ENCODE assay signal across 21 cellular contexts in genomic region chr3:19221081-19221480, GRCh38.
"Had no signal": no experiment of that assay in that cellular context is flagged by ENCODE, and none has a peak within 500 bp of the region (broad histone marks: within the 10 kb centered on the region; RNA-seq: fewer than 3 reads in every experiment).

No MANE protein-coding gene starts in this region.

- H3K27me3 Mint-ChIP-seq: activated naive CD4-positive, alpha-beta T cell treated with anti-CD3 and anti-CD28 coated beads, Interleukin-2, amount 50 U/mL, for 24 hours; naive thymus-derived CD8-positive, alpha-beta T cell; stimulated activated naive CD8-positive, alpha-beta T cell treated with anti-CD3 and anti-CD28 coated beads, Interleukin-15, amount 100 ng/mL, for 72 hours had no signal

- FAIRE-seq: endothelial cell of umbilical vein had no signal

- H3K4me1 Mint-ChIP-seq: activated naive CD4-positive, alpha-beta T cell treated with anti-CD3 and anti-CD28 coated beads, Interleukin-2, amount 50 U/mL, for 24 hours; naive thymus-derived CD8-positive, alpha-beta T cell; stimulated activated naive CD8-positive, alpha-beta T cell treated with anti-CD3 and anti-CD28 coated beads, Interleukin-15, amount 100 ng/mL, for 72 hours had no signal

- H3K27ac Mint-ChIP-seq: activated naive CD4-positive, alpha-beta T cell treated with anti-CD3 and anti-CD28 coated beads, Interleukin-2, amount 50 U/mL, for 24 hours; naive thymus-derived CD8-positive, alpha-beta T cell; stimulated activated naive CD8-positive, alpha-beta T cell treated with anti-CD3 and anti-CD28 coated beads, Interleukin-15, amount 100 ng/mL, for 72 hours had no signal

- H3K4me1 ChIP-seq: ascending aorta, transverse colon had no signal

- H3K4me3 ChIP-seq: ascending aorta, ovary, skin epidermis, suprapubic skin, transverse colon had no signal

- H3K27me3 ChIP-seq: ascending aorta, ovary, suprapubic skin, transverse colon had no signal

- H3K36me3 ChIP-seq: ascending aorta, ovary, suprapubic skin, transverse colon had no signal

- H3K4me3 Mint-ChIP-seq: activated naive CD4-positive, alpha-beta T cell treated with anti-CD3 and anti-CD28 coated beads, Interleukin-2, amount 50 U/mL, for 24 hours; naive thymus-derived CD8-positive, alpha-beta T cell; stimulated activated naive CD8-positive, alpha-beta T cell treated with anti-CD3 and anti-CD28 coated beads, Interleukin-15, amount 100 ng/mL, for 72 hours had no signal

- H3K36me3 Mint-ChIP-seq: activated naive CD4-positive, alpha-beta T cell treated with anti-CD3 and anti-CD28 coated beads, Interleukin-2, amount 50 U/mL, for 24 hours; naive thymus-derived CD8-positive, alpha-beta T cell had no signal

- DNase-seq: activated CD4-positive, alpha-beta T cell treated with anti-CD3 and anti-CD28 coated beads for 1 hour; activated CD8-positive, alpha-beta memory T cell treated with anti-CD3 and anti-CD28 coated beads for 24 hours; activated CD8-positive, alpha-beta memory T cell treated with anti-CD3 and anti-CD28 coated beads, Interleukin-2, amount 50 U/mL, for 48 hours; activated gamma-delta T cell; effector CD4-positive, alpha-beta T cell; foreskin fibroblast; glutamatergic neuron; hypothalamus; kidney glomerular epithelial cell; naive thymus-derived CD8-positive, alpha-beta T cell; ovary; stimulated activated CD4-positive, alpha-beta T cell treated with anti-CD3 and anti-CD28 coated beads, Interleukin-4, amount 100 ng/mL, for 1 hour; stimulated activated naive CD8-positive, alpha-beta T cell treated with anti-CD3 and anti-CD28 coated beads, Interleukin-15, amount 100 ng/mL, for 72 hours; T-helper 2 cell; transverse colon had no signal

- H3K9me3 ChIP-seq: ascending aorta, ovary, suprapubic skin, transverse colon had no signal

- H3K9me3 Mint-ChIP-seq: activated naive CD4-positive, alpha-beta T cell treated with anti-CD3 and anti-CD28 coated beads, Interleukin-2, amount 50 U/mL, for 24 hours; naive thymus-derived CD8-positive, alpha-beta T cell; stimulated activated naive CD8-positive, alpha-beta T cell treated with anti-CD3 and anti-CD28 coated beads, Interleukin-15, amount 100 ng/mL, for 72 hours had no signal

- H3K27ac ChIP-seq: ascending aorta, ovary, skin epidermis, suprapubic skin, transverse colon, VCaP had no signal
